Comparison of ENCODE assay signal across 14 cellular contexts in genomic region chr18:57797209-57797651, GRCh38. TPM values are rescaled to one million over a fixed set of nuclear protein-coding genes. Genes with fewer than 3 reads are reported as not detected.
DNase-seq lines count a peak whose midpoint lies in the region; ATAC-seq and TF ChIP-seq lines count a peak whose summit lies in the region.
"Had no signal": no experiment of that assay in that cellular context is flagged by ENCODE, and none has a peak within 500 bp of the region (broad histone marks: within the 10 kb centered on the region; RNA-seq: fewer than 3 reads in every experiment).

No MANE protein-coding gene starts in this region.

- WGBS in psoas muscle, 3 donors = 46 to 62% (median 61%) methylated on average over 3 of the region's 3 CpGs

- H3K9me3 Mint-ChIP-seq in HFFc6 = peaks cover 13% of the 10 kb centered on the region; the same call in 1 of the 2 replicates
- H3K9me3 Mint-ChIP-seq: activated T-helper 2 cell treated with anti-CD3 and anti-CD28 coated beads, Interferon-gamma antibody, Interleukin-2, Interleukin-4, amounts not matched to agents 10 μg/mL and 5 μg/mL and 100 μg/mL, durations not matched to agents 14 hours and 24 hours and 36 hours had no signal

- intact Hi-C loops in psoas muscle (cut with DNase I) = no loop called here

- TF ChIP-seq CTCF in HFFc6 (IDR thresholded peaks at IDR 0.05) (no peak), psoas muscle (IDR thresholded peaks at IDR 0.05) (no peak)

- H3K36me3 Mint-ChIP-seq in HFFc6 (ENCODE audit: low read depth) = peaks cover 72% of the 10 kb centered on the region

- DNase-seq in HFFc6 (no peak), NCI-H2107 (lab: John Stamatoyannopoulos, UW) (peak; percentile 74), astrocyte of the hippocampus (ENCODE audit: low read depth, low spot score) (peak; percentile 33), psoas muscle (no peak), RKO (ENCODE audit: low spot score) (no peak)
- DNase-seq in stimulated activated CD4-positive, alpha-beta T cell treated with anti-CD3 and anti-CD28 coated beads, Interleukin-2, amount 100 ng/mL, for 48 hours = no peak
- DNase-seq: EL; stimulated activated CD4-positive, alpha-beta T cell treated with anti-CD3 and anti-CD28 coated beads, Interleukin-4, amount 100 ng/mL, for 24 hours; substantia nigra; WERI-Rb-1 had no signal

- H3K4me1 Mint-ChIP-seq in HFFc6 (ENCODE audit: low read depth) = peaks cover 85% of the 10 kb centered on the region
- H3K4me1 Mint-ChIP-seq: central memory CD8-positive, alpha-beta T cell had no signal

- no peak overlapping the region for H3K4me3 ChIP-seq in psoas muscle

- H3K36me3 ChIP-seq in psoas muscle (ENCODE audit: insufficient read depth in 1 of 2, low read depth in 1 of 2) = no peaks in the 10 kb centered on the region
- H3K36me3 ChIP-seq: WERI-Rb-1 had no signal

- H3K27me3 Mint-ChIP-seq in HFFc6 (ENCODE audit: insufficient read depth) = peaks cover 2% of the 10 kb centered on the region; the same call in 1 of the 2 replicates

- no peaks in the 10 kb centered on the region for H3K9me3 ChIP-seq in psoas muscle

- peaks cover 0 to 4% (median 0%) of the 10 kb centered on the region in 3 donors for H3K27me3 ChIP-seq in psoas muscle (ENCODE audit: insufficient read depth in 3 of 3, low read length in 2 of 3)

- H3K4me3 Mint-ChIP-seq in HFFc6 = peak overlapping the region; percentile 39
- H3K4me3 Mint-ChIP-seq: central memory CD8-positive, alpha-beta T cell had no signal

- peaks cover 22% of the 10 kb centered on the region for H3K4me1 ChIP-seq in psoas muscle

- peak overlapping the region; percentile 55; the same call in 1 of the 2 replicates for H3K27ac Mint-ChIP-seq in HFFc6
- H3K27ac Mint-ChIP-seq: activated T-helper 2 cell treated with anti-CD3 and anti-CD28 coated beads, Interferon-gamma antibody, Interleukin-2, Interleukin-4, amounts not matched to agents 10 μg/mL and 5 μg/mL and 100 μg/mL, durations not matched to agents 14 hours and 24 hours and 36 hours had no signal

- ATAC-seq in psoas muscle (peak in 3 of 4 donors; percentile 48 to 63 (median 54)), HG03342 (IDR thresholded peaks at IDR 0.05; ENCODE audit: unreplicated experiment) (no peak)

- no peak overlapping the region for H3K27ac ChIP-seq in psoas muscle
- H3K27ac ChIP-seq: parathyroid adenoma, WERI-Rb-1 had no signal

RNA-seq across cellular contexts. Expression of gene ATP8B1, which starts 5.9 kb away (rescaled TPM):
- total RNA-seq in HFFc6 (2021; fragmentation: NEBNext Ultra II Directional; extraction: Animal tissue kit (Norgen Biotek cat#: 25700)) = 100 to 1,000 TPM in 3 of 6 experiments, 10 to 100 TPM in 3; 78.8 to 115 (median 94.6) TPM
- total RNA-seq in psoas muscle = 1 to 10 TPM; 1.2 to 2.5 (median 1.7) TPM
- polyA plus RNA-seq in psoas muscle = under 1 TPM; 0.45 to 0.79 (median 0.63) TPM
- total RNA-seq: activated T-helper 2 cell treated with anti-CD3 and anti-CD28 coated beads, Interferon-gamma antibody, Interleukin-2, Interleukin-4, amounts not matched to agents 10 μg/mL and 5 μg/mL and 100 μg/mL, durations not matched to agents 14 hours and 24 hours and 36 hours had no signal

Comparison
In these comparisons a context has a peak if more than half of its experiments do, and no peak if none do; other contexts are left out.
1. DNase-seq: peak in NCI-H2107 (single experiment) and astrocyte of the hippocampus (single experiment); none in HFFc6 (single experiment), psoas muscle (0 of 2), stimulated activated CD4-positive, alpha-beta T cell treated with anti-CD3 and anti-CD28 coated beads, Interleukin-2, amount 100 ng/mL, for 48 hours (0 of 2) and RKO (single experiment).
2. RNA of gene ATP8B1, which starts 5.9 kb away (total RNA-seq): 78.8 to 115 TPM in HFFc6; 1.2 to 2.5 TPM in psoas muscle; every median in the first group is over 10 times any median in the second.